1 cellular context compared by ENCODE assay signal in the genomic region with DNA sequence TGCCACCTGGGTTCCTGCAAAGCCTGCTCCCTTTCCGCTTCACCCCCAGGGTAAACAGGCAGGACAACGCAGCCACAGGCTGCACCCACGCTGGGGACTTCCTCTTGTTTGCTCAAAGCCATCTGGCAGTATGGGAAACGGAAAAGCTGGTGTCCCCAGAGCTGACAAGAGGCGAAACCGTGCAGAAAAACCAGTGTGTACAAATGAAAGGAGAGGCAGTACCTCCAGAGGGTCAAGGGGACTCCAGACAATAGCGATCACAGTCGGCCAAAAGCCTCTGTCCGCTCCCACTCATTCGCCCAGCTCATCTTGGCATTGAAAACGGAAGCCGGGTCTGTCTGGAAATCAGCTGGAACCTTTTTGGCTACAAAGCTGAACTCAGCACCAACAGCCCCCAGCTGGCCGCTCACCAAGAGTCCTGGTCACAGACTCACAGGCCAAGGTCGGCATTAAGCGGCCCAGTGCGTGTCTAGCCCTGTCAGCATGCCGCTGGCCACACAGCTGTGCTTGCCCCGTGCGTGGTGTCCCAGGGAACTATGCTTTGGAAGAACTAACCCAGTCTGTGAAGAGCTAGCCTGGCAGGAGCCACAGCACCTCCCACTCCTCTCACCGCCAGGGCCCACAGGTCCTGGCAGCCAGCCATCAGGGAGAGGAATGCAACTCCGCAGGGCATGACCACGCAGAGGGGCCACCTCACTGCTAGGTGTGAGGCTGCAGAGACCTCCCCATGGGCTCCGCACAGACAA.
TF ChIP-seq lines count a peak whose summit lies in the region.

No MANE protein-coding gene starts in this region.

TF ChIP-seq in HepG2, 621 proteins besides CTCF, POLR2A, EP300 and RAD21 (continued from another document and continues in another):
- TF ChIP-seq, protein P1, sequence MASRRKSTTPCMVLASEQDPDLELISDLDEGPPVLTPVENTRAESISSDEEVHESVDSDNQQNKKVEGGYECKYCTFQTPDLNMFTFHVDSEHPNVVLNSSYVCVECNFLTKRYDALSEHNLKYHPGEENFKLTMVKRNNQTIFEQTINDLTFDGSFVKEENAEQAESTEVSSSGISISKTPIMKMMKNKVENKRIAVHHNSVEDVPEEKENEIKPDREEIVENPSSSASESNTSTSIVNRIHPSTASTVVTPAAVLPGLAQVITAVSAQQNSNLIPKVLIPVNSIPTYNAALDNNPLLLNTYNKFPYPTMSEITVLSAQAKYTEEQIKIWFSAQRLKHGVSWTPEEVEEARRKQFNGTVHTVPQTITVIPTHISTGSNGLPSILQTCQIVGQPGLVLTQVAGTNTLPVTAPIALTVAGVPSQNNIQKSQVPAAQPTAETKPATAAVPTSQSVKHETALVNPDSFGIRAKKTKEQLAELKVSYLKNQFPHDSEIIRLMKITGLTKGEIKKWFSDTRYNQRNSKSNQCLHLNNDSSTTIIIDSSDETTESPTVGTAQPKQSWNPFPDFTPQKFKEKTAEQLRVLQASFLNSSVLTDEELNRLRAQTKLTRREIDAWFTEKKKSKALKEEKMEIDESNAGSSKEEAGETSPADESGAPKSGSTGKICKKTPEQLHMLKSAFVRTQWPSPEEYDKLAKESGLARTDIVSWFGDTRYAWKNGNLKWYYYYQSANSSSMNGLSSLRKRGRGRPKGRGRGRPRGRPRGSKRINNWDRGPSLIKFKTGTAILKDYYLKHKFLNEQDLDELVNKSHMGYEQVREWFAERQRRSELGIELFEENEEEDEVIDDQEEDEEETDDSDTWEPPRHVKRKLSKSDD (CRISPR knock-in tag; IDR thresholded peaks at IDR 0.05; ENCODE audit: low read depth), result 0 out of 2 replicates have a peak, but pooled peaks have one; percentile 24
- TF ChIP-seq MXI1 (IDR thresholded peaks at IDR 0.05; ENCODE audit: borderline replicate concordance, low read depth, low read length), result peak; percentile 39; the same call in 1 of the 3 replicates
- no peak for TF ChIP-seq KAT2B (IDR thresholded peaks at IDR 0.05; ENCODE audit: borderline replicate concordance, low read depth, low read length)
- 0 out of 2 replicates have a peak, but pooled peaks have one; percentile 6 for TF ChIP-seq ZNF7 (CRISPR knock-in tag; IDR thresholded peaks at IDR 0.05)
- 0 out of 2 replicates have a peak, but pooled peaks have one; percentile 42 for TF ChIP-seq ZSCAN9 (CRISPR knock-in tag; IDR thresholded peaks at IDR 0.05; ENCODE audit: borderline replicate concordance)
- TF ChIP-seq ZNF136 (CRISPR knock-in tag; IDR thresholded peaks at IDR 0.05; ENCODE audit: low read depth), result 0 out of 2 replicates have a peak, but pooled peaks have one; percentile 20
- no peak for TF ChIP-seq HCFC1 (IDR thresholded peaks at IDR 0.05; ENCODE audit: low read depth, low read length)
- no peak for TF ChIP-seq ZNF432 (CRISPR knock-in tag; IDR thresholded peaks at IDR 0.05; ENCODE audit: borderline replicate concordance)
- 0 out of 2 replicates have a peak, but pooled peaks have one; percentile 75 for TF ChIP-seq ZNF343 (CRISPR knock-in tag; IDR thresholded peaks at IDR 0.05)
- TF ChIP-seq, protein P2, sequence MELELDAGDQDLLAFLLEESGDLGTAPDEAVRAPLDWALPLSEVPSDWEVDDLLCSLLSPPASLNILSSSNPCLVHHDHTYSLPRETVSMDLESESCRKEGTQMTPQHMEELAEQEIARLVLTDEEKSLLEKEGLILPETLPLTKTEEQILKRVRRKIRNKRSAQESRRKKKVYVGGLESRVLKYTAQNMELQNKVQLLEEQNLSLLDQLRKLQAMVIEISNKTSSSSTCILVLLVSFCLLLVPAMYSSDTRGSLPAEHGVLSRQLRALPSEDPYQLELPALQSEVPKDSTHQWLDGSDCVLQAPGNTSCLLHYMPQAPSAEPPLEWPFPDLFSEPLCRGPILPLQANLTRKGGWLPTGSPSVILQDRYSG (CRISPR knock-in tag; IDR thresholded peaks at IDR 0.05), result no peak
- no peak for TF ChIP-seq HHEX (CRISPR knock-in tag; IDR thresholded peaks at IDR 0.05)
- TF ChIP-seq, protein P3, sequence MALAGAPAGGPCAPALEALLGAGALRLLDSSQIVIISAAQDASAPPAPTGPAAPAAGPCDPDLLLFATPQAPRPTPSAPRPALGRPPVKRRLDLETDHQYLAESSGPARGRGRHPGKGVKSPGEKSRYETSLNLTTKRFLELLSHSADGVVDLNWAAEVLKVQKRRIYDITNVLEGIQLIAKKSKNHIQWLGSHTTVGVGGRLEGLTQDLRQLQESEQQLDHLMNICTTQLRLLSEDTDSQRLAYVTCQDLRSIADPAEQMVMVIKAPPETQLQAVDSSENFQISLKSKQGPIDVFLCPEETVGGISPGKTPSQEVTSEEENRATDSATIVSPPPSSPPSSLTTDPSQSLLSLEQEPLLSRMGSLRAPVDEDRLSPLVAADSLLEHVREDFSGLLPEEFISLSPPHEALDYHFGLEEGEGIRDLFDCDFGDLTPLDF (CRISPR knock-in tag; IDR thresholded peaks at IDR 0.05), result no peak
- TF ChIP-seq ZNF543 (CRISPR knock-in tag; IDR thresholded peaks at IDR 0.05), result peak; percentile 84
- TF ChIP-seq, protein P4, sequence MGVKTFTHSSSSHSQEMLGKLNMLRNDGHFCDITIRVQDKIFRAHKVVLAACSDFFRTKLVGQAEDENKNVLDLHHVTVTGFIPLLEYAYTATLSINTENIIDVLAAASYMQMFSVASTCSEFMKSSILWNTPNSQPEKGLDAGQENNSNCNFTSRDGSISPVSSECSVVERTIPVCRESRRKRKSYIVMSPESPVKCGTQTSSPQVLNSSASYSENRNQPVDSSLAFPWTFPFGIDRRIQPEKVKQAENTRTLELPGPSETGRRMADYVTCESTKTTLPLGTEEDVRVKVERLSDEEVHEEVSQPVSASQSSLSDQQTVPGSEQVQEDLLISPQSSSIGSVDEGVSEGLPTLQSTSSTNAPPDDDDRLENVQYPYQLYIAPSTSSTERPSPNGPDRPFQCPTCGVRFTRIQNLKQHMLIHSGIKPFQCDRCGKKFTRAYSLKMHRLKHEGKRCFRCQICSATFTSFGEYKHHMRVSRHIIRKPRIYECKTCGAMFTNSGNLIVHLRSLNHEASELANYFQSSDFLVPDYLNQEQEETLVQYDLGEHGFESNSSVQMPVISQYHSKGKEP (CRISPR knock-in tag; IDR thresholded peaks at IDR 0.05), result no peak
- TF ChIP-seq, protein P5, sequence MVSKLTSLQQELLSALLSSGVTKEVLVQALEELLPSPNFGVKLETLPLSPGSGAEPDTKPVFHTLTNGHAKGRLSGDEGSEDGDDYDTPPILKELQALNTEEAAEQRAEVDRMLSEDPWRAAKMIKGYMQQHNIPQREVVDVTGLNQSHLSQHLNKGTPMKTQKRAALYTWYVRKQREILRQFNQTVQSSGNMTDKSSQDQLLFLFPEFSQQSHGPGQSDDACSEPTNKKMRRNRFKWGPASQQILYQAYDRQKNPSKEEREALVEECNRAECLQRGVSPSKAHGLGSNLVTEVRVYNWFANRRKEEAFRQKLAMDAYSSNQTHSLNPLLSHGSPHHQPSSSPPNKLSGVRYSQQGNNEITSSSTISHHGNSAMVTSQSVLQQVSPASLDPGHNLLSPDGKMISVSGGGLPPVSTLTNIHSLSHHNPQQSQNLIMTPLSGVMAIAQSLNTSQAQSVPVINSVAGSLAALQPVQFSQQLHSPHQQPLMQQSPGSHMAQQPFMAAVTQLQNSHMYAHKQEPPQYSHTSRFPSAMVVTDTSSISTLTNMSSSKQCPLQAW (CRISPR knock-in tag; IDR thresholded peaks at IDR 0.05), result peak; percentile 72; the same call in 1 of the 2 replicates
- TF ChIP-seq, protein P6, sequence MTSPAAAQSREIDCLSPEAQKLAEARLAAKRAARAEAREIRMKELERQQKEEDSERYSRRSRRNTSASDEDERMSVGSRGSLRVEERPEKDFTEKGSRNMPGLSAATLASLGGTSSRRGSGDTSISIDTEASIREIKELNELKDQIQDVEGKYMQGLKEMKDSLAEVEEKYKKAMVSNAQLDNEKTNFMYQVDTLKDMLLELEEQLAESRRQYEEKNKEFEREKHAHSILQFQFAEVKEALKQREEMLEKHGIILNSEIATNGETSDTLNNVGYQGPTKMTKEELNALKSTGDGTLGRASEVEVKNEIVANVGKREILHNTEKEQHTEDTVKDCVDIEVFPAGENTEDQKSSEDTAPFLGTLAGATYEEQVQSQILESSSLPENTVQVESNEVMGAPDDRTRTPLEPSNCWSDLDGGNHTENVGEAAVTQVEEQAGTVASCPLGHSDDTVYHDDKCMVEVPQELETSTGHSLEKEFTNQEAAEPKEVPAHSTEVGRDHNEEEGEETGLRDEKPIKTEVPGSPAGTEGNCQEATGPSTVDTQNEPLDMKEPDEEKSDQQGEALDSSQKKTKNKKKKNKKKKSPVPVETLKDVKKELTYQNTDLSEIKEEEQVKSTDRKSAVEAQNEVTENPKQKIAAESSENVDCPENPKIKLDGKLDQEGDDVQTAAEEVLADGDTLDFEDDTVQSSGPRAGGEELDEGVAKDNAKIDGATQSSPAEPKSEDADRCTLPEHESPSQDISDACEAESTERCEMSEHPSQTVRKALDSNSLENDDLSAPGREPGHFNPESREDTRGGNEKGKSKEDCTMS (CRISPR knock-in tag; conservative IDR thresholded peaks at IDR 0.05), result no peak
- TF ChIP-seq TAF1 (CRISPR knock-in tag; IDR thresholded peaks at IDR 0.05), result 0 out of 2 replicates have a peak, but pooled peaks have one; percentile 36
- no peak for TF ChIP-seq CAMTA2 (CRISPR knock-in tag; IDR thresholded peaks at IDR 0.05; ENCODE audit: borderline replicate concordance)
- TF ChIP-seq, protein P7, sequence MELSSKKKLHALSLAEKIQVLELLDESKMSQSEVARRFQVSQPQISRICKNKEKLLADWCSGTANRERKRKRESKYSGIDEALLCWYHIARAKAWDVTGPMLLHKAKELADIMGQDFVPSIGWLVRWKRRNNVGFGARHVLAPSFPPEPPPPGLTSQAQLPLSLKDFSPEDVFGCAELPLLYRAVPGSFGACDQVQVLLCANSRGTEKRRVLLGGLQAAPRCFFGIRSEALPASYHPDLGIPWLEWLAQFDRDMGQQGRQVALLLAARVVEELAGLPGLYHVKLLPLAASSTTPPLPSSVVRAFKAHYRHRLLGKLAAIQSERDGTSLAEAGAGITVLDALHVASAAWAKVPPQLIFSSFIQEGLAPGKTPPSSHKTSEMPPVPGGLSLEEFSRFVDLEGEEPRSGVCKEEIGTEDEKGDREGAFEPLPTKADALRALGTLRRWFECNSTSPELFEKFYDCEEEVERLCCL (CRISPR knock-in tag; IDR thresholded peaks at IDR 0.05; ENCODE audit: borderline replicate concordance), result no peak
- TF ChIP-seq TBL1XR1 (IDR thresholded peaks at IDR 0.05; ENCODE audit: borderline replicate concordance, low read length, partially characterized antibody), result no peak
- TF ChIP-seq REXO4 (CRISPR knock-in tag; IDR thresholded peaks at IDR 0.05; ENCODE audit: borderline replicate concordance), result no peak
- TF ChIP-seq REL (CRISPR knock-in tag; conservative IDR thresholded peaks at IDR 0.05), result 0 out of 2 replicates have a peak, but pooled peaks have one; percentile 50
- no peak for TF ChIP-seq SIN3B (IDR thresholded peaks at IDR 0.05; ENCODE audit: low read length)
- TF ChIP-seq ZNF331 (CRISPR knock-in tag; IDR thresholded peaks at IDR 0.05), result peak; percentile 17
- no peak; the same call in 1 of the 2 replicates for TF ChIP-seq ZNF652 (CRISPR knock-in tag; IDR thresholded peaks at IDR 0.05; ENCODE audit: borderline replicate concordance, low read depth)
- no peak for TF ChIP-seq CHD4 (IDR thresholded peaks at IDR 0.05; ENCODE audit: borderline replicate concordance, low read length)
- TF ChIP-seq, protein P8, sequence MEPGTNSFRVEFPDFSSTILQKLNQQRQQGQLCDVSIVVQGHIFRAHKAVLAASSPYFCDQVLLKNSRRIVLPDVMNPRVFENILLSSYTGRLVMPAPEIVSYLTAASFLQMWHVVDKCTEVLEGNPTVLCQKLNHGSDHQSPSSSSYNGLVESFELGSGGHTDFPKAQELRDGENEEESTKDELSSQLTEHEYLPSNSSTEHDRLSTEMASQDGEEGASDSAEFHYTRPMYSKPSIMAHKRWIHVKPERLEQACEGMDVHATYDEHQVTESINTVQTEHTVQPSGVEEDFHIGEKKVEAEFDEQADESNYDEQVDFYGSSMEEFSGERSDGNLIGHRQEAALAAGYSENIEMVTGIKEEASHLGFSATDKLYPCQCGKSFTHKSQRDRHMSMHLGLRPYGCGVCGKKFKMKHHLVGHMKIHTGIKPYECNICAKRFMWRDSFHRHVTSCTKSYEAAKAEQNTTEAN (CRISPR knock-in tag; conservative IDR thresholded peaks at IDR 0.05), result no peak
- TF ChIP-seq, protein P9, sequence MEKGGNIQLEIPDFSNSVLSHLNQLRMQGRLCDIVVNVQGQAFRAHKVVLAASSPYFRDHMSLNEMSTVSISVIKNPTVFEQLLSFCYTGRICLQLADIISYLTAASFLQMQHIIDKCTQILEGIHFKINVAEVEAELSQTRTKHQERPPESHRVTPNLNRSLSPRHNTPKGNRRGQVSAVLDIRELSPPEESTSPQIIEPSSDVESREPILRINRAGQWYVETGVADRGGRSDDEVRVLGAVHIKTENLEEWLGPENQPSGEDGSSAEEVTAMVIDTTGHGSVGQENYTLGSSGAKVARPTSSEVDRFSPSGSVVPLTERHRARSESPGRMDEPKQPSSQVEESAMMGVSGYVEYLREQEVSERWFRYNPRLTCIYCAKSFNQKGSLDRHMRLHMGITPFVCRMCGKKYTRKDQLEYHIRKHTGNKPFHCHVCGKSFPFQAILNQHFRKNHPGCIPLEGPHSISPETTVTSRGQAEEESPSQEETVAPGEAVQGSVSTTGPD (CRISPR knock-in tag; IDR thresholded peaks at IDR 0.05), result peak; percentile 88; the same call in 1 of the 2 replicates
- TF ChIP-seq, protein P10, sequence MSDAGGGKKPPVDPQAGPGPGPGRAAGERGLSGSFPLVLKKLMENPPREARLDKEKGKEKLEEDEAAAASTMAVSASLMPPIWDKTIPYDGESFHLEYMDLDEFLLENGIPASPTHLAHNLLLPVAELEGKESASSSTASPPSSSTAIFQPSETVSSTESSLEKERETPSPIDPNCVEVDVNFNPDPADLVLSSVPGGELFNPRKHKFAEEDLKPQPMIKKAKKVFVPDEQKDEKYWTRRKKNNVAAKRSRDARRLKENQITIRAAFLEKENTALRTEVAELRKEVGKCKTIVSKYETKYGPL (CRISPR knock-in tag; IDR thresholded peaks at IDR 0.05), result no peak
- TF ChIP-seq GABPB1 (CRISPR knock-in tag; IDR thresholded peaks at IDR 0.05), result peak; percentile 54
- no peak for TF ChIP-seq MIXL1 (CRISPR knock-in tag; IDR thresholded peaks at IDR 0.05)
- TF ChIP-seq SRSF4 (IDR thresholded peaks at IDR 0.05; ENCODE audit: low read depth, low read length, poor library complexity, severe bottlenecking), result no peak
- TF ChIP-seq MEIS1 (CRISPR knock-in tag; IDR thresholded peaks at IDR 0.05; ENCODE audit: borderline replicate concordance), result no peak; the same call in 1 of the 2 replicates
- peak; percentile 54; the same call in 1 of the 2 replicates for TF ChIP-seq SIN3A (IDR thresholded peaks at IDR 0.05; ENCODE audit: borderline replicate concordance, low read depth, low read length)
- TF ChIP-seq ZSCAN12 (CRISPR knock-in tag; IDR thresholded peaks at IDR 0.05), result no peak
- TF ChIP-seq PCBP2 (optimal IDR thresholded peaks at IDR 0.05; ENCODE audit: low read depth, low read length, poor library complexity, severe bottlenecking), result no peak
- no peak for TF ChIP-seq SIX4 (CRISPR knock-in tag; IDR thresholded peaks at IDR 0.05)
